8 cellular contexts compared by ENCODE assay signal in genomic region chr1:180628646-180629045, GRCh38.
"Had no signal": no experiment of that assay in that cellular context is flagged by ENCODE, and none has a peak within 500 bp of the region (broad histone marks: within the 10 kb centered on the region; RNA-seq: fewer than 3 reads in every experiment).

No MANE protein-coding gene starts in this region.

- H3K9me3 ChIP-seq: HAP-1 had no signal

- H3K36me3 Mint-ChIP-seq: IgD-negative memory B cell had no signal

- H2AFZ ChIP-seq: GM23338 had no signal

- H3K4me2 ChIP-seq: GM23338 had no signal

- H3K36me3 ChIP-seq: HAP-1 had no signal

- H3K4me3 ChIP-seq: GM23338, HAP-1 had no signal

- H3K4me3 Mint-ChIP-seq: GM23338, HFFc6 had no signal

- ATAC-seq: GM23338, HCT116, HepG2 had no signal

- H3K27ac Mint-ChIP-seq: GM23338, HFFc6, IgD-negative memory B cell had no signal

- DNase-seq: H7, HFFc6 had no signal

- H3K27ac ChIP-seq: HL-60 had no signal

- H3K9me3 Mint-ChIP-seq: GM23338, HFFc6, IgD-negative memory B cell had no signal

- FAIRE-seq: HepG2 had no signal
